ENCODE assay signal across 8 cellular contexts in the genomic region with DNA sequence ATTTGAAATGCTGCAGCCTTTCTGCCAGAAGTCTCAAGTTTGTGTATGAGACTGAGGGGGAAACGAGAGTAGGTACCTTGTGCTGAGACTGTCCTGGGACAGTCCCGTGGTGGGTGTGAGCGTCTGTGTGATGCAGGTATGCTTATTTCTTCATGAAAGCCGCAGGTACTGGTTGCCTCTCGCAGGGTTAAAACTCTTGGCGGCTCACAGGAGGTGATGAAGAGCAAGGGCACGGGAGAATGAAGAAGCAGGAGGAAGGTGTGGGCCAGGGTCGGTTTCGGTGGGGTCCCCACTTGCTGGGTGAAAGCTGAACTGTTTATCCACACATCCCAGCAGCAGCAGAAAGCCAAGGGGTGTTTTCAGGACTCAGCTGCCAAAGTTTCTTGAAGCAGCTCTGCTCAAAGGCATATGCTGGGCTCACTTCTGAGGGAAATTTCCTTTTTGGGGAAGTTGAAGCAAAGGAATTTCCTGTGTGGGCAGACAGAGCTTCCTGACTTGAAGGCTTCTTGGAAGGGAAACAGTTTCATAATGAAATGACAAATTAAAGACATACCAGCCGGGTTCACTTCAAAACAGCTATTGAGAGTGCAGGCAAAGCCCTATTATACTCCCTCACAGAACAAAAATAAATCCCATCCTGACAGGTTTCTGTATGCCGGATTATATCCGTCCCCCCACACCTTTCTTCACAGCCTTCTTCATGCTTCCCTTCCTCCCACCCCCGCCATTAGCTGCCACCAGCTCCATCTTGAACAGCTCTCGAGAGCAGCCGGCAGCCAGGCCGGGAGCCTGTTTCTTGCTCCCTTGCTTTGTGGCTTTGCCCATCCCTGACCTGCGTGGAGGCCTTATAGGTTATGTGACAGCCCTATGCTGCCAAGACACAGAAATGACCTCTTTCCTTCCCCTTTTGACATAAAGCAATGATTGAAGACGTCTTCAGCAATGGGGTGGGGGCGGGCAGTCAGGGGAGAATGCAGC.
DNase-seq lines count a peak whose midpoint lies in the region; ATAC-seq and TF ChIP-seq lines count a peak whose summit lies in the region.

No MANE protein-coding gene starts in this region.

- 25% methylated on average over 16 of the region's 19 CpGs for WGBS in mammary epithelial cell (ENCODE audit: low coverage, missing lambda C conversion rate)

- DNase-seq in T-cell (peak in 26 of 34 experiments; percentile 7 to 48 (median 20)), mammary epithelial cell (peak; percentile 29), mesothelial cell of epicardium (ENCODE audit: low spot score in 2 of 2, unreplicated experiment in 2 of 2) (peak; percentile 43 to 67), DMS153 treated with DMSO at 0.1 percent for 48 hours (lab: John Stamatoyannopoulos, UW; ENCODE audit: unreplicated experiment) (no peak), NCI-H345 treated with DMSO at 0.1 percent for 48 hours (lab: John Stamatoyannopoulos, UW; ENCODE audit: unreplicated experiment) (no peak)
- peak in 1 of 2 donors; percentile 66 for DNase-seq in stimulated activated effector memory CD8-positive, alpha-beta T cell treated with anti-CD3 and anti-CD28 coated beads, Interleukin-12 subunit alpha, Interleukin-12 subunit beta, amount 100 ng/mL, for 72 hours (ENCODE audit: low spot score in 2 of 2)

- H3K36me3 ChIP-seq in mammary epithelial cell (ENCODE audit: insufficient read depth, low read length) = no peaks in the 10 kb centered on the region

- ATAC-seq in GM18858 (IDR thresholded peaks at IDR 0.05; ENCODE audit: unreplicated experiment) (peak; percentile 56), HG03039 (IDR thresholded peaks at IDR 0.05; ENCODE audit: unreplicated experiment) (peak; percentile 55), T-cell (replicated peaks in 1 of 4) (peak; percentile 65 to 88 (median 70))
- ATAC-seq in stimulated activated effector memory CD8-positive, alpha-beta T cell treated with anti-CD3 and anti-CD28 coated beads, Interleukin-12 subunit alpha, Interleukin-12 subunit beta, amount 100 ng/mL, for 72 hours = peak; percentile 91

- H2AFZ ChIP-seq in mammary epithelial cell (ENCODE audit: low read depth, low read length) = peak overlapping the region; percentile 45

- POLR2A ChIA-PET in T-cell (lab: Charles Lee) = interaction anchor here (0.6 to 0.9 kb wide), 4 partner anchors 39 to 1037 kb away, joined by 3 to 7 read pairs (median 4); no protein-coding TSS in a partner anchor

- H3K36me3 Mint-ChIP-seq in T-cell = peaks cover 23% of the 10 kb centered on the region
- no peaks in the 10 kb centered on the region for H3K36me3 Mint-ChIP-seq in mesothelial cell of epicardium
- peaks cover 63% of the 10 kb centered on the region for H3K36me3 Mint-ChIP-seq in stimulated activated effector memory CD8-positive, alpha-beta T cell treated with anti-CD3 and anti-CD28 coated beads, Interleukin-12 subunit alpha, Interleukin-12 subunit beta, amount 100 ng/mL, for 72 hours

- intact Hi-C loops in mammary epithelial cell (cut with micrococcal nuclease) = no loop called here

- peak overlapping the region; percentile 12 for H3K4me2 ChIP-seq in mammary epithelial cell (ENCODE audit: insufficient read depth, low read depth, low read length)

- H3K4me1 Mint-ChIP-seq in T-cell = peaks cover 71 to 94% (median 82%) of the 10 kb centered on the region in 3 donors
- H3K4me1 Mint-ChIP-seq in mesothelial cell of epicardium = peaks cover 76% of the 10 kb centered on the region
- peaks cover 83% of the 10 kb centered on the region for H3K4me1 Mint-ChIP-seq in stimulated activated effector memory CD8-positive, alpha-beta T cell treated with anti-CD3 and anti-CD28 coated beads, Interleukin-12 subunit alpha, Interleukin-12 subunit beta, amount 100 ng/mL, for 72 hours

- H3K4me3 Mint-ChIP-seq in T-cell (peak overlapping the region; percentile 64 to 71 (median 65)), mesothelial cell of epicardium (peak overlapping the region; percentile 38)
- H3K4me3 Mint-ChIP-seq in stimulated activated effector memory CD8-positive, alpha-beta T cell treated with anti-CD3 and anti-CD28 coated beads, Interleukin-12 subunit alpha, Interleukin-12 subunit beta, amount 100 ng/mL, for 72 hours = peak overlapping the region; percentile 58

- no peaks in the 10 kb centered on the region for H3K27me3 ChIP-seq in mammary epithelial cell (ENCODE audit: insufficient read depth, low read length)

- BruUV-seq in mammary epithelial cell (replicated peaks; lab: Mats Ljungman, UMichigan) = no TSS peak

- peaks cover 33% of the 10 kb centered on the region for H3K79me2 ChIP-seq in mammary epithelial cell (ENCODE audit: insufficient read depth, low read length)

- no peaks in the 10 kb centered on the region for H4K20me1 ChIP-seq in mammary epithelial cell (ENCODE audit: insufficient read depth, low read length)

- peaks cover 23% of the 10 kb centered on the region for H3K4me1 ChIP-seq in mammary epithelial cell (ENCODE audit: insufficient read depth, low read length)

- no peak overlapping the region for H3K27ac ChIP-seq in mammary epithelial cell (ENCODE audit: insufficient read depth, low read depth, low read length)

- H3K9ac ChIP-seq in mammary epithelial cell (ENCODE audit: insufficient read depth, low read length) = no peak overlapping the region

- in situ Hi-C loops in mammary epithelial cell (cut with MboI; ENCODE audit: low sequenced_read_pairs in 2 of 2) = no loop called here

- CTCF ChIA-PET in T-cell (lab: Charles Lee) (interaction anchor here (0.6 to 1.1 kb wide), 7 partner anchors 9 to 213 kb away, joined by 3 to 7 read pairs (median 4); no protein-coding TSS in a partner anchor), mammary epithelial cell (lab: Charles Lee; ENCODE audit: low non-redundant PET) (interaction anchor here (0.7 kb wide), 1 partner anchor 251 kb away, joined by 3 read pairs; no protein-coding TSS in a partner anchor)

- H3K27ac Mint-ChIP-seq in T-cell (peak overlapping the region; percentile 91 to 94), mesothelial cell of epicardium (peak overlapping the region; percentile 94)
- peak overlapping the region; percentile 77 for H3K27ac Mint-ChIP-seq in stimulated activated effector memory CD8-positive, alpha-beta T cell treated with anti-CD3 and anti-CD28 coated beads, Interleukin-12 subunit alpha, Interleukin-12 subunit beta, amount 100 ng/mL, for 72 hours

- TF ChIP-seq CTCF in mammary epithelial cell (conservative IDR thresholded peaks at IDR 0.05 in 1 of 2, IDR thresholded peaks at IDR 0.05 in 1 of 2; ENCODE audit: extremely low read depth in 1 of 2, insufficient read depth in 1 of 2, low read depth in 1 of 2, low read length in 2 of 2) (no peak), mesothelial cell of epicardium (IDR thresholded peaks at IDR 0.05; ENCODE audit: unreplicated experiment) (no peak)

- no peaks in the 10 kb centered on the region for H3K9me3 ChIP-seq in mammary epithelial cell (replicated peaks; ENCODE audit: insufficient read depth, low read length)

- H3K9me3 Mint-ChIP-seq in T-cell (no peaks in the 10 kb centered on the region), mesothelial cell of epicardium (no peaks in the 10 kb centered on the region)
- H3K9me3 Mint-ChIP-seq in stimulated activated effector memory CD8-positive, alpha-beta T cell treated with anti-CD3 and anti-CD28 coated beads, Interleukin-12 subunit alpha, Interleukin-12 subunit beta, amount 100 ng/mL, for 72 hours = no peaks in the 10 kb centered on the region

- dilution Hi-C loops in mammary epithelial cell (cut with HindIII; ENCODE audit: low sequenced_read_pairs) = no loop called here

- H3K27me3 Mint-ChIP-seq in T-cell (no peaks in the 10 kb centered on the region), mesothelial cell of epicardium (ENCODE audit: low read depth) (no peaks in the 10 kb centered on the region)

- no peak overlapping the region for H3K4me3 ChIP-seq in mammary epithelial cell (replicated peaks in 1 of 3; ENCODE audit: insufficient read depth in 1 of 3, low read depth in 2 of 3, low read length in 3 of 3)

Comparison
In these comparisons a context has a peak if more than half of its experiments do, and no peak if none do; other contexts are left out.
1. DNase-seq: peak in T-cell (26 of 34), mammary epithelial cell (single experiment) and mesothelial cell of epicardium (2 of 2); none in DMS153 treated with DMSO at 0.1 percent for 48 hours (single experiment) and NCI-H345 treated with DMSO at 0.1 percent for 48 hours (single experiment).
2. Peak in every context shown above with its lines, with median percentiles within 50 percentile points of each other: ATAC-seq, H3K27ac Mint-ChIP-seq and H3K4me3 Mint-ChIP-seq.